Comparison of ENCODE assay signal across 1 cellular context in the genomic region with DNA sequence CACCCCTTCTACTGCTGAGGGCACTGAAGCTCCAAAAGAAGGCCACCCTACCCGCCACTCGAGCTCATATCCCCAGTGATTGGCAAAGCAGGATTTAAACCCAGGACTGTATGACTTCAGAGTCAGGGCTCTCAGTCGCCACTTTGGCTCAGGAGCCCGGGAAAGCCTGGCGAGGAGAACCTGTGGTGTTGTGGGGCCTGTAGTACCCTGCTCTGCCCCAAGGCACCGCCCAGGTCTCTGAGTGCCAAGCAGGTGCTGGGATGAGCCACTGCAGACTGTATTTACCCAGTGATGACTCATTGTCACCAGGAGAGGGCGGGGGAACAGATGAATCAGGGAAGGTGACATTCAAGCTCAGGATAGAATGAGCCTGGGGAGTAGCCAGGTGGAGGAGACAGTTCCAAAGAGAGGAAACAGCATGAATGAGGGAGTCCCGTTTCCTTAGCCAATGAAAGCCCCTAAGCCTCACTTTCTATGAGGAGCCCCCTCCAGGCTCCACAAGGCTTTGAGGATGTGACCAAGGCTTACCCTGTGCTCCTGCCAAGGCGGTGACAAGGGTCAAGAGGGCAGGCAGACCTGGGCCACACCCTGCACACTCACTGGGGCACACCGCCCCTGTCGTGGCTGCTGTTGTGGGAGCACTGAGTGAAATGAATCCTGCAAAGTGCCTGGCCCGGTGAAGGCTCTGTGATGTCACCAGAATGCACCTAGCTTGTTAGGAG.
TF ChIP-seq lines count a peak whose summit lies in the region.

No MANE protein-coding gene starts in this region.

TF ChIP-seq in H1, 55 proteins besides CTCF, POLR2A, EP300 and RAD21:
- TF ChIP-seq KDM4A (IDR thresholded peaks at IDR 0.05; ENCODE audit: low read depth, low read length, severe bottlenecking) (no peak), TCF12 (IDR thresholded peaks at IDR 0.05; ENCODE audit: low read depth, low read length) (peak; percentile 62; the same call in 1 of the 2 replicates), BACH1 (IDR thresholded peaks at IDR 0.05; ENCODE audit: low read length) (peak; percentile 37; the same call in 1 of the 2 replicates), RXRA (IDR thresholded peaks at IDR 0.05; ENCODE audit: insufficient read depth, low read depth, low read length) (no peak), RNF2 (IDR thresholded peaks at IDR 0.05; ENCODE audit: borderline replicate concordance, low read depth, low read length, missing control alignments, poor library complexity, severe bottlenecking) (no peak), BRCA1 (IDR thresholded peaks at IDR 0.05; ENCODE audit: low read depth, low read length) (no peak), CREB1 (IDR thresholded peaks at IDR 0.05) (peak; percentile 58), FOSL1 (IDR thresholded peaks at IDR 0.05; ENCODE audit: insufficient read depth, low read depth, low read length) (no peak), SP2 (IDR thresholded peaks at IDR 0.05; ENCODE audit: low read length) (no peak), ZNF274 (IDR thresholded peaks at IDR 0.05; ENCODE audit: borderline replicate concordance, extremely low read depth, low read length) (no peak), HDAC6 (IDR thresholded peaks at IDR 0.05; ENCODE audit: low read depth, low read length) (no peak), KDM5A (IDR thresholded peaks at IDR 0.05; ENCODE audit: low read length) (no peak), BCL11A (IDR thresholded peaks at IDR 0.05; ENCODE audit: low read depth in 2 of 2, low read length in 2 of 2) (no peak), TEAD4 (IDR thresholded peaks at IDR 0.05; ENCODE audit: low read depth, low read length) (peak; percentile 33; the same call in 1 of the 2 replicates), POLR2AphosphoS5 (IDR thresholded peaks at IDR 0.05; ENCODE audit: low read depth, low read length) (no peak), TAF1 (IDR thresholded peaks at IDR 0.05; ENCODE audit: low read depth, low read length) (no peak), JUN (IDR thresholded peaks at IDR 0.05; ENCODE audit: low read depth, low read length) (peak; percentile 67; the same call in 1 of the 2 replicates), NRF1 (IDR thresholded peaks at IDR 0.05; ENCODE audit: low read depth, low read length) (no peak), ASH2L (IDR thresholded peaks at IDR 0.05; ENCODE audit: low read length) (no peak), CHD2 (IDR thresholded peaks at IDR 0.05; ENCODE audit: low read length) (no peak), NANOG (IDR thresholded peaks at IDR 0.05; ENCODE audit: insufficient read depth, low read depth, low read length, poor library complexity, severe bottlenecking) (no peak), JUND (IDR thresholded peaks at IDR 0.05; ENCODE audit: low read length) (peak; percentile 97), GABPA (IDR thresholded peaks at IDR 0.05; ENCODE audit: borderline replicate concordance, insufficient read depth, low read length) (no peak; the same call in 1 of the 2 replicates), SIN3A (conservative IDR thresholded peaks at IDR 0.05 in 1 of 2, IDR thresholded peaks at IDR 0.05 in 1 of 2; ENCODE audit: low read depth in 1 of 2, low read length in 2 of 2) (peak in 1 of 2 experiments; percentile 68; a peak in 1 of 4 replicates), CHD1 (IDR thresholded peaks at IDR 0.05; ENCODE audit: low read depth, low read length) (no peak), KDM1A (IDR thresholded peaks at IDR 0.05; ENCODE audit: borderline replicate concordance, low read length) (no peak), SIX5 (IDR thresholded peaks at IDR 0.05; ENCODE audit: low read depth, low read length) (no peak), SP4 (IDR thresholded peaks at IDR 0.05; ENCODE audit: low read length) (no peak), CBX8 (IDR thresholded peaks at IDR 0.05; ENCODE audit: borderline replicate concordance, low read depth, low read length) (no peak), CTBP2 (IDR thresholded peaks at IDR 0.05; ENCODE audit: borderline replicate concordance, insufficient read depth, insufficient read length, low read length) (no peak), TAF7 (optimal IDR thresholded peaks at IDR 0.05; ENCODE audit: borderline replicate concordance, low read depth, low read length) (no peak), SP1 (IDR thresholded peaks at IDR 0.05; ENCODE audit: low read depth, low read length) (no peak), SAP30 (IDR thresholded peaks at IDR 0.05; ENCODE audit: insufficient read depth, insufficient replicate concordance, low read length) (no peak), RFX5 (IDR thresholded peaks at IDR 0.05; ENCODE audit: borderline replicate concordance, low read depth, low read length) (0 out of 2 replicates have a peak, but pooled peaks have one; percentile 22), PHF8 (conservative IDR thresholded peaks at IDR 0.05; ENCODE audit: low read depth, low read length) (no peak), EZH2 (IDR thresholded peaks at IDR 0.05; ENCODE audit: low read depth, low read length, severe bottlenecking) (no peak), SRF (IDR thresholded peaks at IDR 0.05; ENCODE audit: low read depth, low read length) (no peak), HDAC2 (IDR thresholded peaks at IDR 0.05; ENCODE audit: borderline replicate concordance in 1 of 2, low read depth in 2 of 2, low read length in 2 of 2) (no peak), EGR1 (IDR thresholded peaks at IDR 0.05; ENCODE audit: borderline replicate concordance, low read depth, low read length) (no peak), YY1 (IDR thresholded peaks at IDR 0.05; ENCODE audit: low read depth, low read length) (peak; percentile 41; the same call in 1 of the 2 replicates), CBX5 (IDR thresholded peaks at IDR 0.05; ENCODE audit: low read depth, low read length) (no peak), MAFK (IDR thresholded peaks at IDR 0.05; ENCODE audit: low read depth, low read length) (peak; percentile 5; the same call in 1 of the 2 replicates), SIRT6 (IDR thresholded peaks at IDR 0.05; ENCODE audit: low read length) (no peak), RBBP5 (IDR thresholded peaks at IDR 0.05; ENCODE audit: borderline replicate concordance, low read depth, low read length) (no peak), CEBPB (IDR thresholded peaks at IDR 0.05; ENCODE audit: low read depth, low read length) (no peak)
- TF ChIP-seq, protein P1, sequence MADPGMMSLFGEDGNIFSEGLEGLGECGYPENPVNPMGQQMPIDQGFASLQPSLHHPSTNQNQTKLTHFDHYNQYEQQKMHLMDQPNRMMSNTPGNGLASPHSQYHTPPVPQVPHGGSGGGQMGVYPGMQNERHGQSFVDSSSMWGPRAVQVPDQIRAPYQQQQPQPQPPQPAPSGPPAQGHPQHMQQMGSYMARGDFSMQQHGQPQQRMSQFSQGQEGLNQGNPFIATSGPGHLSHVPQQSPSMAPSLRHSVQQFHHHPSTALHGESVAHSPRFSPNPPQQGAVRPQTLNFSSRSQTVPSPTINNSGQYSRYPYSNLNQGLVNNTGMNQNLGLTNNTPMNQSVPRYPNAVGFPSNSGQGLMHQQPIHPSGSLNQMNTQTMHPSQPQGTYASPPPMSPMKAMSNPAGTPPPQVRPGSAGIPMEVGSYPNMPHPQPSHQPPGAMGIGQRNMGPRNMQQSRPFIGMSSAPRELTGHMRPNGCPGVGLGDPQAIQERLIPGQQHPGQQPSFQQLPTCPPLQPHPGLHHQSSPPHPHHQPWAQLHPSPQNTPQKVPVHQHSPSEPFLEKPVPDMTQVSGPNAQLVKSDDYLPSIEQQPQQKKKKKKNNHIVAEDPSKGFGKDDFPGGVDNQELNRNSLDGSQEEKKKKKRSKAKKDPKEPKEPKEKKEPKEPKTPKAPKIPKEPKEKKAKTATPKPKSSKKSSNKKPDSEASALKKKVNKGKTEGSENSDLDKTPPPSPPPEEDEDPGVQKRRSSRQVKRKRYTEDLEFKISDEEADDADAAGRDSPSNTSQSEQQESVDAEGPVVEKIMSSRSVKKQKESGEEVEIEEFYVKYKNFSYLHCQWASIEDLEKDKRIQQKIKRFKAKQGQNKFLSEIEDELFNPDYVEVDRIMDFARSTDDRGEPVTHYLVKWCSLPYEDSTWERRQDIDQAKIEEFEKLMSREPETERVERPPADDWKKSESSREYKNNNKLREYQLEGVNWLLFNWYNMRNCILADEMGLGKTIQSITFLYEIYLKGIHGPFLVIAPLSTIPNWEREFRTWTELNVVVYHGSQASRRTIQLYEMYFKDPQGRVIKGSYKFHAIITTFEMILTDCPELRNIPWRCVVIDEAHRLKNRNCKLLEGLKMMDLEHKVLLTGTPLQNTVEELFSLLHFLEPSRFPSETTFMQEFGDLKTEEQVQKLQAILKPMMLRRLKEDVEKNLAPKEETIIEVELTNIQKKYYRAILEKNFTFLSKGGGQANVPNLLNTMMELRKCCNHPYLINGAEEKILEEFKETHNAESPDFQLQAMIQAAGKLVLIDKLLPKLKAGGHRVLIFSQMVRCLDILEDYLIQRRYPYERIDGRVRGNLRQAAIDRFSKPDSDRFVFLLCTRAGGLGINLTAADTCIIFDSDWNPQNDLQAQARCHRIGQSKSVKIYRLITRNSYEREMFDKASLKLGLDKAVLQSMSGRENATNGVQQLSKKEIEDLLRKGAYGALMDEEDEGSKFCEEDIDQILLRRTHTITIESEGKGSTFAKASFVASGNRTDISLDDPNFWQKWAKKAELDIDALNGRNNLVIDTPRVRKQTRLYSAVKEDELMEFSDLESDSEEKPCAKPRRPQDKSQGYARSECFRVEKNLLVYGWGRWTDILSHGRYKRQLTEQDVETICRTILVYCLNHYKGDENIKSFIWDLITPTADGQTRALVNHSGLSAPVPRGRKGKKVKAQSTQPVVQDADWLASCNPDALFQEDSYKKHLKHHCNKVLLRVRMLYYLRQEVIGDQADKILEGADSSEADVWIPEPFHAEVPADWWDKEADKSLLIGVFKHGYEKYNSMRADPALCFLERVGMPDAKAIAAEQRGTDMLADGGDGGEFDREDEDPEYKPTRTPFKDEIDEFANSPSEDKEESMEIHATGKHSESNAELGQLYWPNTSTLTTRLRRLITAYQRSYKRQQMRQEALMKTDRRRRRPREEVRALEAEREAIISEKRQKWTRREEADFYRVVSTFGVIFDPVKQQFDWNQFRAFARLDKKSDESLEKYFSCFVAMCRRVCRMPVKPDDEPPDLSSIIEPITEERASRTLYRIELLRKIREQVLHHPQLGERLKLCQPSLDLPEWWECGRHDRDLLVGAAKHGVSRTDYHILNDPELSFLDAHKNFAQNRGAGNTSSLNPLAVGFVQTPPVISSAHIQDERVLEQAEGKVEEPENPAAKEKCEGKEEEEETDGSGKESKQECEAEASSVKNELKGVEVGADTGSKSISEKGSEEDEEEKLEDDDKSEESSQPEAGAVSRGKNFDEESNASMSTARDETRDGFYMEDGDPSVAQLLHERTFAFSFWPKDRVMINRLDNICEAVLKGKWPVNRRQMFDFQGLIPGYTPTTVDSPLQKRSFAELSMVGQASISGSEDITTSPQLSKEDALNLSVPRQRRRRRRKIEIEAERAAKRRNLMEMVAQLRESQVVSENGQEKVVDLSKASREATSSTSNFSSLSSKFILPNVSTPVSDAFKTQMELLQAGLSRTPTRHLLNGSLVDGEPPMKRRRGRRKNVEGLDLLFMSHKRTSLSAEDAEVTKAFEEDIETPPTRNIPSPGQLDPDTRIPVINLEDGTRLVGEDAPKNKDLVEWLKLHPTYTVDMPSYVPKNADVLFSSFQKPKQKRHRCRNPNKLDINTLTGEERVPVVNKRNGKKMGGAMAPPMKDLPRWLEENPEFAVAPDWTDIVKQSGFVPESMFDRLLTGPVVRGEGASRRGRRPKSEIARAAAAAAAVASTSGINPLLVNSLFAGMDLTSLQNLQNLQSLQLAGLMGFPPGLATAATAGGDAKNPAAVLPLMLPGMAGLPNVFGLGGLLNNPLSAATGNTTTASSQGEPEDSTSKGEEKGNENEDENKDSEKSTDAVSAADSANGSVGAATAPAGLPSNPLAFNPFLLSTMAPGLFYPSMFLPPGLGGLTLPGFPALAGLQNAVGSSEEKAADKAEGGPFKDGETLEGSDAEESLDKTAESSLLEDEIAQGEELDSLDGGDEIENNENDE (IDR thresholded peaks at IDR 0.05; ENCODE audit: insufficient replicate concordance, low read length), result no peak
- TF ChIP-seq, protein P2, sequence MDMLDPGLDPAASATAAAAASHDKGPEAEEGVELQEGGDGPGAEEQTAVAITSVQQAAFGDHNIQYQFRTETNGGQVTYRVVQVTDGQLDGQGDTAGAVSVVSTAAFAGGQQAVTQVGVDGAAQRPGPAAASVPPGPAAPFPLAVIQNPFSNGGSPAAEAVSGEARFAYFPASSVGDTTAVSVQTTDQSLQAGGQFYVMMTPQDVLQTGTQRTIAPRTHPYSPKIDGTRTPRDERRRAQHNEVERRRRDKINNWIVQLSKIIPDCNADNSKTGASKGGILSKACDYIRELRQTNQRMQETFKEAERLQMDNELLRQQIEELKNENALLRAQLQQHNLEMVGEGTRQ (IDR thresholded peaks at IDR 0.05; ENCODE audit: low read length), result no peak
- TF ChIP-seq, protein P3, sequence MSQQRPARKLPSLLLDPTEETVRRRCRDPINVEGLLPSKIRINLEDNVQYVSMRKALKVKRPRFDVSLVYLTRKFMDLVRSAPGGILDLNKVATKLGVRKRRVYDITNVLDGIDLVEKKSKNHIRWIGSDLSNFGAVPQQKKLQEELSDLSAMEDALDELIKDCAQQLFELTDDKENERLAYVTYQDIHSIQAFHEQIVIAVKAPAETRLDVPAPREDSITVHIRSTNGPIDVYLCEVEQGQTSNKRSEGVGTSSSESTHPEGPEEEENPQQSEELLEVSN (IDR thresholded peaks at IDR 0.05), result no peak
- TF ChIP-seq, protein P4, sequence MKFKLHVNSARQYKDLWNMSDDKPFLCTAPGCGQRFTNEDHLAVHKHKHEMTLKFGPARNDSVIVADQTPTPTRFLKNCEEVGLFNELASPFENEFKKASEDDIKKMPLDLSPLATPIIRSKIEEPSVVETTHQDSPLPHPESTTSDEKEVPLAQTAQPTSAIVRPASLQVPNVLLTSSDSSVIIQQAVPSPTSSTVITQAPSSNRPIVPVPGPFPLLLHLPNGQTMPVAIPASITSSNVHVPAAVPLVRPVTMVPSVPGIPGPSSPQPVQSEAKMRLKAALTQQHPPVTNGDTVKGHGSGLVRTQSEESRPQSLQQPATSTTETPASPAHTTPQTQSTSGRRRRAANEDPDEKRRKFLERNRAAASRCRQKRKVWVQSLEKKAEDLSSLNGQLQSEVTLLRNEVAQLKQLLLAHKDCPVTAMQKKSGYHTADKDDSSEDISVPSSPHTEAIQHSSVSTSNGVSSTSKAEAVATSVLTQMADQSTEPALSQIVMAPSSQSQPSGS (IDR thresholded peaks at IDR 0.05; ENCODE audit: low read length), result no peak
- TF ChIP-seq, protein P5, sequence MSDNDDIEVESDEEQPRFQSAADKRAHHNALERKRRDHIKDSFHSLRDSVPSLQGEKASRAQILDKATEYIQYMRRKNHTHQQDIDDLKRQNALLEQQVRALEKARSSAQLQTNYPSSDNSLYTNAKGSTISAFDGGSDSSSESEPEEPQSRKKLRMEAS (IDR thresholded peaks at IDR 0.05), result peak; percentile 36; the same call in 1 of the 2 replicates
- TF ChIP-seq, protein P6, sequence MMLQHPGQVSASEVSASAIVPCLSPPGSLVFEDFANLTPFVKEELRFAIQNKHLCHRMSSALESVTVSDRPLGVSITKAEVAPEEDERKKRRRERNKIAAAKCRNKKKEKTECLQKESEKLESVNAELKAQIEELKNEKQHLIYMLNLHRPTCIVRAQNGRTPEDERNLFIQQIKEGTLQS (IDR thresholded peaks at IDR 0.05; ENCODE audit: insufficient read depth, low read depth, low read length), result no peak
